8 cellular contexts compared by ENCODE assay signal in the genomic region with DNA sequence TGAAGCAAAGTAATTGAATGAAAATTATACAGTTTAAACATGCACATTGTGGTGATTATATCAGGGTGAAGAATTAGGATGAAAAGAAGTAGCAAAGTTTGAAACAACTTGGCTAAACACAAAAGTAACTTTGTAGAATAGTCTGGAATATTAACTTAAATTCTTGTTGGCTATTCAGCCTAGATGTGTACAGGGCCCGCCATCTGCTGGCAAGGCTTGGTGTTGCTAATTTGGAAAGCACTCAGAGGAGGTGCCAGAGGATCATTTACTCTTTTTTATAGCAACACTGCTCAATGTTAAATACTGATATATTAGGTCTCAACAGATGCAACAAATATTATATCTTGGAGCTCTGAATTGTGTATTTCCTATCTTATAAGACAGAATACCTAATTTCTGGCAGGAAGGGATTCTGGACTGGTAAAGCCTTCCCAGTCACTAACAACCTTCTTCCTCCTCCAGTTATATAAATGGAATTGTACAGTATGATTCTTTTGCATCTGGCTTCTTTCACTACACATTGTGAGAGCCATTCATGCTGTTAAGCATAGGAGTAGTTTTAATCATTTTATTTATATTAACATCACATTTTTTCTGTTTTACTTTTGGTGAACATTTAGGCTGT. TPM values are rescaled to one million over a fixed set of nuclear protein-coding genes. Genes with fewer than 3 reads are reported as not detected.
DNase-seq lines count a peak whose midpoint lies in the region; ATAC-seq, FAIRE-seq and TF ChIP-seq lines count a peak whose summit lies in the region.

No MANE protein-coding gene starts in this region.

- no peak overlapping the region for H3K23ac ChIP-seq in H1 (ENCODE audit: insufficient read length)

- H3K79me1 ChIP-seq in H1 (ENCODE audit: low read depth, low read length) = no peaks in the 10 kb centered on the region

- TF ChIP-seq RAD21 in H1 (IDR thresholded peaks at IDR 0.05 in 1 of 2, conservative IDR thresholded peaks at IDR 0.05 in 1 of 2; ENCODE audit: low read depth in 2 of 2, low read length in 2 of 2) = peak; percentile 90 to 91

- FAIRE-seq in H1 (lab: Jason Lieb, UNC) = peak; percentile 19

- POLR2A ChIA-PET in H1 (lab: Charles Lee; ENCODE audit: partially characterized antibody) = no interaction called here

- H3K9ac ChIP-seq in H1 (replicated peaks in 1 of 4; ENCODE audit: extremely low read depth in 1 of 4, low read depth in 3 of 4, low read length in 3 of 4) = no peak overlapping the region

- no peak overlapping the region for H3K18ac ChIP-seq in H1 (ENCODE audit: extremely low read depth, low read length)

- no peaks in the 10 kb centered on the region for H3K23me2 ChIP-seq in H1 (ENCODE audit: low read depth, low read length)

- no peak for TF ChIP-seq EP300 in H1 (IDR thresholded peaks at IDR 0.05; ENCODE audit: borderline replicate concordance in 1 of 2, low read depth in 2 of 2, low read length in 2 of 2)

- no peak overlapping the region for H3K56ac ChIP-seq in H1 (replicated peaks; ENCODE audit: insufficient read length, low read depth, low read length)

- no peaks in the 10 kb centered on the region for H3K79me2 ChIP-seq in H1 (ENCODE audit: control insufficient read depth in 1 of 2, insufficient read depth in 2 of 2, low read length in 2 of 2)

- ATAC-seq in HG03135 (IDR thresholded peaks at IDR 0.05; ENCODE audit: unreplicated experiment) = peak; percentile 87

- peak; percentile 46 to 81 (median 72) for TF ChIP-seq CTCF in H1 (IDR thresholded peaks at IDR 0.05; ENCODE audit: control extremely low read depth in 1 of 3, insufficient read depth in 1 of 3, low read depth in 1 of 3, low read length in 3 of 3)
- peak; percentile 66 for TF ChIP-seq CTCF in mesothelial cell of epicardium (IDR thresholded peaks at IDR 0.05; ENCODE audit: unreplicated experiment)

- peaks cover 0 to 8% (median 4%) of the 10 kb centered on the region in 4 experiments; a peak in 5 of 8 replicates for H3K36me3 ChIP-seq in H1 (ENCODE audit: control insufficient read depth in 2 of 4, insufficient read depth in 4 of 4, low read length in 3 of 4)

- H4K8ac ChIP-seq in H1 (ENCODE audit: extremely low read depth, insufficient read depth, low read length) = no peak overlapping the region

- peak; percentile 23 to 42 for DNase-seq in SHP77 (lab: John Stamatoyannopoulos, UW)
- DNase-seq in SHP77 treated with DMSO at 0.1 percent for 48 hours (lab: John Stamatoyannopoulos, UW) = no peak
- DNase-seq in NCI-H526 (lab: John Stamatoyannopoulos, UW) = peak; percentile 18 to 70
- DNase-seq in activated CD8-positive, alpha-beta memory T cell treated with anti-CD3 and anti-CD28 coated beads for 1 hour (ENCODE audit: extremely low read depth in 1 of 2, low read depth in 1 of 2) = peak; percentile 1 to 37
- peak; percentile 19 to 79 for DNase-seq in H1 (ENCODE audit: low read depth in 1 of 2, low spot score in 2 of 2)
- peak; percentile 32 to 77 for DNase-seq in mesothelial cell of epicardium (ENCODE audit: low spot score in 2 of 2, unreplicated experiment in 2 of 2)
- DNase-seq in stimulated activated CD8-positive, alpha-beta memory T cell treated with anti-CD3 and anti-CD28 coated beads, Interleukin-15, amount 100 ng/mL, for 48 hours (ENCODE audit: low read depth in 2 of 2) = peak; percentile 24 to 26

- peaks cover 21% of the 10 kb centered on the region for H3K36me3 Mint-ChIP-seq in mesothelial cell of epicardium

- no peaks in the 10 kb centered on the region for H3K27me3 Mint-ChIP-seq in mesothelial cell of epicardium (ENCODE audit: low read depth)

- 7% methylated on average over 1 of the region's 1 CpG; no CpG with 5 or more reads in 1 of the 2 experiments for WGBS in H1 (ENCODE audit: extremely low coverage in 1 of 2, insufficient coverage in 1 of 2, insufficient read length in 1 of 2, insufficient replicate concordance in 2 of 2, low coverage in 1 of 2, low lambda C conversion rate in 2 of 2, missing lambda C conversion rate in 1 of 2), 2 experiments

- H3K9me3 ChIP-seq in H1 (ENCODE audit: insufficient read depth in 2 of 2, low read depth in 1 of 2, low read length in 1 of 2) = no peaks in the 10 kb centered on the region

- no peak overlapping the region for H2BK120ac ChIP-seq in H1 (replicated peaks; ENCODE audit: low read depth, low read length)

- no peak overlapping the region for H3K27ac Mint-ChIP-seq in mesothelial cell of epicardium

- TF ChIP-seq POLR2A in H1 (IDR thresholded peaks at IDR 0.05; ENCODE audit: control extremely low read depth in 1 of 2, low read depth in 2 of 2, low read length in 2 of 2) = no peak

- H3K4me1 Mint-ChIP-seq in mesothelial cell of epicardium = no peaks in the 10 kb centered on the region

- H2AK5ac ChIP-seq in H1 (ENCODE audit: low read depth, low read length) = no peak overlapping the region

- peaks cover 0 to 2% of the 10 kb centered on the region in 2 experiments for H4K20me1 ChIP-seq in H1 (replicated peaks in 1 of 2; ENCODE audit: control insufficient read depth in 1 of 2, insufficient read depth in 2 of 2, low read length in 2 of 2)

- no peak overlapping the region for H2BK5ac ChIP-seq in H1 (ENCODE audit: low read depth, low read length)

- no peak overlapping the region for H3K14ac ChIP-seq in H1 (ENCODE audit: insufficient read length)

- no peak overlapping the region for H3K4me2 ChIP-seq in H1 (ENCODE audit: insufficient read depth in 1 of 2, low read depth in 2 of 2, low read length in 2 of 2)

- H3K4me3 ChIP-seq in H1 (ENCODE audit: extremely low read depth in 1 of 4, insufficient read depth in 2 of 4, low read depth in 3 of 4, low read length in 4 of 4) = no peak overlapping the region

- no peaks in the 10 kb centered on the region for H3K4me1 ChIP-seq in H1 (replicated peaks in 1 of 4; ENCODE audit: control insufficient read depth in 3 of 4, insufficient read depth in 4 of 4, low read length in 3 of 4)

- no peak overlapping the region for H4K91ac ChIP-seq in H1 (replicated peaks; ENCODE audit: insufficient read length, low read length)

- CTCF ChIA-PET in H1 (lab: Charles Lee; ENCODE audit: partially characterized antibody) = interaction anchor here (0.6 to 10.4 kb wide), 34 partner anchors 9 to 1748 kb away, joined by 3 to 114 read pairs (median 4); a partner anchor contains a TSS

- H2BK15ac ChIP-seq in H1 (ENCODE audit: low read length) = no peak overlapping the region

- no peak overlapping the region for H4K5ac ChIP-seq in H1 (ENCODE audit: insufficient read length, low read depth, low read length)

- H3K9me3 Mint-ChIP-seq in mesothelial cell of epicardium = no peaks in the 10 kb centered on the region

- H3K4me3 Mint-ChIP-seq in mesothelial cell of epicardium = no peak overlapping the region

- H3K27me3 ChIP-seq in H1 (replicated peaks in 1 of 4; ENCODE audit: control insufficient read depth in 3 of 4, extremely low read depth in 1 of 4, insufficient read depth in 3 of 4, low read length in 3 of 4) = no peaks in the 10 kb centered on the region

- H3K27ac ChIP-seq in H1 (ENCODE audit: low read depth, low read length) = no peak overlapping the region

- H3K4ac ChIP-seq in H1 (replicated peaks; ENCODE audit: insufficient read length, low read depth, low read length) = no peak overlapping the region

- no peak overlapping the region for H2BK12ac ChIP-seq in H1 (ENCODE audit: low read depth, low read length)

- no peak overlapping the region for H2AFZ ChIP-seq in H1 (ENCODE audit: low read length)

- no peak overlapping the region for H2BK20ac ChIP-seq in H1 (ENCODE audit: low read length)

TF ChIP-seq in H1, 55 proteins besides CTCF, POLR2A, EP300 and RAD21:
- no peak for TF ChIP-seq CEBPB (IDR thresholded peaks at IDR 0.05; ENCODE audit: low read depth, low read length)
- no peak for TF ChIP-seq TAF7 (optimal IDR thresholded peaks at IDR 0.05; ENCODE audit: borderline replicate concordance, low read depth, low read length)
- TF ChIP-seq TAF1 (IDR thresholded peaks at IDR 0.05; ENCODE audit: low read depth, low read length) = no peak
- TF ChIP-seq CTBP2 (IDR thresholded peaks at IDR 0.05; ENCODE audit: borderline replicate concordance, insufficient read depth, insufficient read length, low read length) = no peak
- no peak for TF ChIP-seq RNF2 (IDR thresholded peaks at IDR 0.05; ENCODE audit: borderline replicate concordance, low read depth, low read length, missing control alignments, poor library complexity, severe bottlenecking)
- no peak for TF ChIP-seq RXRA (IDR thresholded peaks at IDR 0.05; ENCODE audit: insufficient read depth, low read depth, low read length)
- TF ChIP-seq RFX5 (IDR thresholded peaks at IDR 0.05; ENCODE audit: borderline replicate concordance, low read depth, low read length) = no peak
- TF ChIP-seq EZH2 (IDR thresholded peaks at IDR 0.05; ENCODE audit: low read depth, low read length, severe bottlenecking) = no peak
TF ChIP-seq in H1: peak in this region for 0.

RNA-seq across cellular contexts. Expression of a gene that starts 36.1 kb away (rescaled TPM):
- 16.0 and 23.0 TPM in 2 replicates for total RNA-seq in H1 (2021; fragmentation: NEBNext Ultra II Directional; extraction: Animal tissue kit (Norgen Biotek cat#: 25700))
- 4.8 and 5.0 TPM in 2 replicates for polyA plus RNA-seq in H1 (2011; rRNA removed)
- 7.5 TPM for polyA plus RNA-seq in H1 (2011; cell fraction: cytosol; rRNA removed)
- 9.6 TPM for polyA plus RNA-seq in H1 (2011; cell fraction: nucleus; rRNA removed)
- 14.6 to 16.5 TPM (median 15.5 TPM) in 4 replicates for polyA plus RNA-seq in H1 (2012, experiment 1 of 2)
- 7.9 TPM for polyA plus RNA-seq in H1 (2012, experiment 2 of 2)
- 12.9 TPM for polyA plus RNA-seq in H1 (2013, experiment 1 of 2)
- polyA plus RNA-seq in H1 (2013, experiment 2 of 2) = 14.2 TPM
- polyA minus RNA-seq in H1 (2011; rRNA and poly(A)+ RNA removed) = 8.6 and 13.6 TPM in 2 replicates
- 7.6 TPM for polyA minus RNA-seq in H1 (2011; cell fraction: cytosol; rRNA and poly(A)+ RNA removed)
- 17.8 TPM for polyA minus RNA-seq in H1 (2011; cell fraction: nucleus; rRNA and poly(A)+ RNA removed)
- total RNA-seq in mesothelial cell of epicardium = 32.3 to 34.6 TPM (median 34.0 TPM) in 3 replicates

RNA-seq across cellular contexts. Expression of a gene that starts 38.0 kb away (rescaled TPM):
- 17.4 and 20.2 TPM in 2 replicates for total RNA-seq in H1 (2021; fragmentation: NEBNext Ultra II Directional; extraction: Animal tissue kit (Norgen Biotek cat#: 25700))
- 16.6 and 23.3 TPM in 2 replicates for polyA plus RNA-seq in H1 (2011; rRNA removed)
- polyA plus RNA-seq in H1 (2011; cell fraction: cytosol; rRNA removed) = 18.9 TPM
- 13.3 TPM for polyA plus RNA-seq in H1 (2011; cell fraction: nucleus; rRNA removed)
- polyA plus RNA-seq in H1 (2012, experiment 1 of 2) = 15.0 to 19.2 TPM (median 16.0 TPM) in 4 replicates
- 15.9 TPM for polyA plus RNA-seq in H1 (2012, experiment 2 of 2)
- polyA plus RNA-seq in H1 (2013, experiment 1 of 2) = 14.2 TPM
- polyA plus RNA-seq in H1 (2013, experiment 2 of 2) = 13.9 TPM
- 31.0 and 46.8 TPM in 2 replicates for polyA minus RNA-seq in H1 (2011; rRNA and poly(A)+ RNA removed)
- polyA minus RNA-seq in H1 (2011; cell fraction: cytosol; rRNA and poly(A)+ RNA removed) = 10.1 TPM
- polyA minus RNA-seq in H1 (2011; cell fraction: nucleus; rRNA and poly(A)+ RNA removed) = 34.2 TPM
- 29.3 to 30.2 TPM (median 29.8 TPM) in 3 replicates for total RNA-seq in mesothelial cell of epicardium
